In the genomic region with DNA sequence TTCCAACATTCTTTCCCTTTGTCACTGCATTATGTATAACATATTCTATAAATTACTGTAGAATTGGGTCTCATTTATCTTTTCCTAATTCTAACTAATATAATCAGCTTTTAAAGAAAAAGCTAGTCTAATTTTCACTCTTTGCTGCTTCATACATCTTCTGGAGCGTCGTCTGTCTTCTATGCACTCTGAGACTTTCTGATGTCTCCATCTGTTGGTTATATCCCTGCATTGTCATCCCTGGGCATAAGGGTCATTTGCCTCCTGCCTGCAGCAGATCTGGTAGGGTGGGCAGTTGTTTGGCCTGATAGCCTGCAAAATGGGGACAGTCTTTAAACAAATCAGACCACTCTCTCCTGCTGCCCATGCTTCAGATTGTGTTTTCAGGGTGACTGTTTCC, we compare ENCODE assay signal across 14 cellular contexts. TPM values are rescaled to one million over a fixed set of nuclear protein-coding genes. Genes with fewer than 3 reads are reported as not detected.
DNase-seq lines count a peak whose midpoint lies in the region; ATAC-seq and TF ChIP-seq lines count a peak whose summit lies in the region.
"Had no signal": no experiment of that assay in that cellular context is flagged by ENCODE, and none has a peak within 500 bp of the region (broad histone marks: within the 10 kb centered on the region; RNA-seq: fewer than 3 reads in every experiment).

No MANE protein-coding gene starts in this region.

- TF ChIP-seq CTCF in 22Rv1 (IDR thresholded peaks at IDR 0.05) (peak; percentile 22; the same call in 1 of the 2 replicates), GM12873 (IDR thresholded peaks at IDR 0.05; ENCODE audit: insufficient read depth, low read depth, low read length, missing control alignments) (peak; percentile 4), epithelial cell of proximal tubule (conservative IDR thresholded peaks at IDR 0.05; ENCODE audit: low read depth, low read length) (peak; percentile 58), coronary artery (IDR thresholded peaks at IDR 0.05) (no peak)

- DNase-seq in OCI-M1 (lab: John Stamatoyannopoulos, UW) = peak; percentile 52
- DNase-seq in epithelial cell of proximal tubule (ENCODE audit: low read depth) = no peak
- DNase-seq in coronary artery (ENCODE audit: low spot score) = no peak
- DNase-seq in NCI-H774 (lab: John Stamatoyannopoulos, UW) = no peak
- DNase-seq: activated CD4-positive, alpha-beta T cell treated with anti-CD3 and anti-CD28 coated beads for 36 hours; activated naive CD4-positive, alpha-beta T cell; CD8-positive, alpha-beta T cell; NCI-H524 treated with DMSO at 0.1 percent for 48 hours; retina had no signal

- H3K4me3 ChIP-seq in epithelial cell of proximal tubule (ENCODE audit: low read depth, low read length) (no peak overlapping the region), coronary artery (no peak overlapping the region)

- no peak overlapping the region for H3K27ac ChIP-seq in 22Rv1
- no peak overlapping the region for H3K27ac ChIP-seq in coronary artery

- ATAC-seq in GM19324 (IDR thresholded peaks at IDR 0.05; ENCODE audit: low FRiP score, unreplicated experiment) (no peak), GM18909 (IDR thresholded peaks at IDR 0.05; ENCODE audit: poor library complexity, unreplicated experiment) (no peak)
- ATAC-seq: activated CD4-positive, alpha-beta T cell treated with anti-CD3 and anti-CD28 coated beads for 36 hours; CD8-positive, alpha-beta T cell; left lobe of liver had no signal

RNA-seq across cellular contexts. Expression of a gene that starts 40.8 kb away (rescaled TPM):
- total RNA-seq in epithelial cell of proximal tubule = not detected in 2 replicates
- total RNA-seq: activated CD4-positive, alpha-beta T cell treated with anti-CD3 and anti-CD28 coated beads for 36 hours; CD8-positive, alpha-beta T cell had no signal
